ENCODE assay signal across 37 cellular contexts in the genomic region with DNA sequence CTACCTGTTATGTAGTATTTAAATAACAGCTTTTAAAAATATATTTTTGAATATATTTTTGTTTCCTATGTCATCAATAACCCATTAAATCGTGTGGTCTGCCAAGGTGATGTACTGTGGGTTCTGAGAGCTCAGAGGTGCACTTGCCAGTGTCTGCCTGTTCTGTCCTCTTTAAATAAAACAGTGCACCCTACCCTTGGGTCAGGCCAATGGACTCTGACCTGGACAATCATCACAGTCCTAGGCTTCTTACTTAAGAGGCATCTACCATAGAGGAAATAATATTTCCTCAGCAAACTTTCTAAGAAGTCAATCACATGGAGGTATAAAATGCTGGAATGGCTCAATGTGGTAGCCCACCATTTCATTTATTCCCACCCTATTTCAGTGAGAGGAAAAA. TPM values are rescaled to one million over a fixed set of nuclear protein-coding genes. Genes with fewer than 3 reads are reported as not detected.
"Had no signal": no experiment of that assay in that cellular context is flagged by ENCODE, and none has a peak within 500 bp of the region (broad histone marks: within the 10 kb centered on the region; RNA-seq: fewer than 3 reads in every experiment).

No MANE protein-coding gene starts in this region.

- H3K4me3 ChIP-seq: MG63 had no signal

- H3K27me3 ChIP-seq: MG63 had no signal

- H3K36me3 ChIP-seq: MG63 had no signal

- DNase-seq: Karpas-422, Kasumi-1, KG1, MG63, MM.1S, MV-4-11, NCI-H1048, NCI-H1092, NCI-H1092 treated with DMSO at 0.1 percent for 48 hours, NCI-H1105, NCI-H1105 treated with DMSO at 0.1 percent for 48 hours, NCI-H1417, NCI-H1417 treated with DMSO at 0.1 percent for 48 hours, NCI-H1436, NCI-H1436 treated with DMSO at 0.1 percent for 48 hours, NCI-H146, NCI-H1694, NCI-H1694 treated with DMSO at 0.1 percent for 48 hours, NCI-H187, NCI-H187 treated with DMSO at 0.1 percent for 48 hours, NCI-H1930, NCI-H2029, NCI-H2029 treated with DMSO at 0.1 percent for 48 hours, NCI-H2081, NCI-H2081 treated with DMSO at 0.1 percent for 48 hours, NCI-H2107, NCI-H2171, NCI-H2171 treated with DMSO at 0.1 percent for 48 hours, NCI-H2227 treated with DMSO at 0.1 percent for 48 hours, NCI-H226, NCI-H345, NCI-H446, NCI-H446 treated with DMSO at 0.1 percent for 48 hours had no signal

- H3K9ac ChIP-seq: KMS-11 had no signal

- H3K4me2 ChIP-seq: KMS-11 had no signal

- H3K27ac ChIP-seq: KMS-11 had no signal

- H3K9me3 ChIP-seq: MG63 had no signal

RNA-seq across cellular contexts. Expression of a gene that starts 26.0 kb away (rescaled TPM):
- total RNA-seq: LHCN-M2, MCF 10A, NCI-H460 had no signal
